7 cellular contexts compared by ENCODE assay signal in genomic region chr1:8026153-8026975, GRCh38.
A peak's percentile ranks its signal among the peaks of the same experiment; 100 is the strongest.
DNase-seq lines count a peak whose midpoint lies in the region; ATAC-seq and TF ChIP-seq lines count a peak whose summit lies in the region.

Gene ERRFI1 (minus strand): TSS chr1:8026309. CDS start chr1:8015619, 10,690 bp downstream.

- DNase-seq in NCI-H345 (lab: John Stamatoyannopoulos, UW), result peak; percentile 93
- DNase-seq in activated CD4-positive, alpha-beta T cell treated with anti-CD3 and anti-CD28 coated beads, Interleukin-2, amount 50 U/mL, for 4 hours, result peak; percentile 78 to 81
- DNase-seq in dedifferentiated amniotic fluid mesenchymal stem cell (ENCODE audit: extremely low spot score), result peak; percentile 87
- DNase-seq in left kidney (ENCODE audit: low read depth, low spot score), result peak; percentile 97
- DNase-seq in stimulated activated CD4-positive, alpha-beta T cell treated with anti-CD3 and anti-CD28 coated beads, Interleukin-1b, Interleukin-23, amount 100 ng/mL, for 4 hours (ENCODE audit: low read depth in 2 of 2), result peak; percentile 77 to 86

- ATAC-seq in HG03066 (IDR thresholded peaks at IDR 0.05; ENCODE audit: low read depth, unreplicated experiment), result peak; percentile 76

- peak; percentile 76 for TF ChIP-seq POLR2A in GM18526 (IDR thresholded peaks at IDR 0.05; ENCODE audit: extremely low read depth, insufficient read length)

Comparison
In these comparisons a context has a peak if more than half of its experiments do, and no peak if none do; other contexts are left out.
1. Peak in every context shown above with its lines: DNase-seq and ATAC-seq.